Comparison of ENCODE assay signal across 23 cellular contexts in the genomic region with DNA sequence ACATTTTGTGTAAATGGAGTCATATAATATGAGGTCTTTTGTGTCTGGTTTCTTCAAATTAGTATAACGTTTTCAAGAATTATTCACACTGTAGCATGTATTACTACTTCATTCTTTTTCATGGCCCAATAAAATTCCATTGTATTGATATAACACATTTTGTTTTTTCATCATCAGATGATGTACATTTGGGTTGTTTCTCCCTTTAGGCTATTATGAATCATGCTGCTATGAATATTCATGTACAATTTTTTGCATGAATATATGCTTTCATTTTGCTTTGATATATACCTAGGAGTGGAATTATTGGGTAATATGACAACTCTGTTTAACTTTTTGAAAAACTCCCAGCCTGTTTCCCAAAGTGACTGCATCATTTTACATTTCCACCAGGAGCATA.
A peak's percentile ranks its signal among the peaks of the same experiment; 100 is the strongest.
DNase-seq lines count a peak whose midpoint lies in the region; ATAC-seq, FAIRE-seq and TF ChIP-seq lines count a peak whose summit lies in the region.
"Had no signal": no experiment of that assay in that cellular context is flagged by ENCODE, and none has a peak within 500 bp of the region (broad histone marks: within the 10 kb centered on the region; RNA-seq: fewer than 3 reads in every experiment).

No MANE protein-coding gene starts in this region.

- H3K4me1 Mint-ChIP-seq in type B pancreatic cell (ENCODE audit: unreplicated experiment) = no peaks in the 10 kb centered on the region
- H3K4me1 Mint-ChIP-seq: B cell had no signal

- H3K9ac ChIP-seq in mammary epithelial cell (ENCODE audit: insufficient read depth, low read length) = no peak overlapping the region
- H3K9ac ChIP-seq: BLaER1 treated with 17β-estradiol and CSF1 and Interleukin-3, amounts not matched to agents 10 nM and 100 nM had no signal

- BruUV-seq in mammary epithelial cell (replicated peaks; lab: Mats Ljungman, UMichigan) = no TSS peak

- intact Hi-C loops in mammary epithelial cell (cut with micrococcal nuclease) = loop anchor here (5.0 kb wide), 1 partner anchor 220 kb away; a partner anchor contains a TSS
- intact Hi-C loops in breast epithelium (cut with DNase I; ENCODE audit: low total_unique reads) = no loop called here

- H3K27me3 ChIP-seq in mammary epithelial cell (ENCODE audit: insufficient read depth, low read length) (no peaks in the 10 kb centered on the region), breast epithelium (no peaks in the 10 kb centered on the region), bronchial epithelial cell (ENCODE audit: control insufficient read depth, insufficient read depth, low read length) (no peaks in the 10 kb centered on the region)
- H3K27me3 ChIP-seq: BLaER1 treated with 17β-estradiol and CSF1 and Interleukin-3, amounts not matched to agents 10 nM and 100 nM had no signal

- H3K36me3 ChIP-seq in mammary epithelial cell (ENCODE audit: insufficient read depth, low read length) (no peaks in the 10 kb centered on the region), breast epithelium (no peaks in the 10 kb centered on the region), bronchial epithelial cell (ENCODE audit: control insufficient read depth, insufficient read depth, low read length) (no peaks in the 10 kb centered on the region)
- H3K36me3 ChIP-seq: BLaER1 treated with 17β-estradiol and CSF1 and Interleukin-3, amounts not matched to agents 10 nM and 100 nM had no signal

- in situ Hi-C loops in mammary epithelial cell (cut with MboI; ENCODE audit: low sequenced_read_pairs in 2 of 2) = no loop called here

- H3K36me3 Mint-ChIP-seq in type B pancreatic cell = no peaks in the 10 kb centered on the region
- H3K36me3 Mint-ChIP-seq: CD8-positive, alpha-beta T cell had no signal

- H3K27ac Mint-ChIP-seq in type B pancreatic cell = no peak overlapping the region
- H3K27ac Mint-ChIP-seq: B cell; CD4-positive, alpha-beta T cell; CD8-positive, alpha-beta T cell had no signal

- CTCF ChIA-PET in mammary epithelial cell (lab: Charles Lee; ENCODE audit: low non-redundant PET) = no interaction called here

- DNase-seq in mammary epithelial cell (peak; percentile 39), breast epithelium (ENCODE audit: low spot score in 2 of 2) (no peak), bronchial epithelial cell (ENCODE audit: low read depth) (peak; percentile 64), GM12892 (ENCODE audit: insufficient read length) (no peak), type B pancreatic cell (ENCODE audit: extremely low spot score, unreplicated experiment) (no peak)
- DNase-seq: AML-193; Caco-2; Calu3; CD4-positive, alpha-beta T cell; CD8-positive, alpha-beta T cell; DMS79 treated with DMSO at 0.1 percent for 48 hours; GF-D8 had no signal

- no peak for TF ChIP-seq POLR2A in breast epithelium (IDR thresholded peaks at IDR 0.05)
- TF ChIP-seq POLR2A in GM12892 (IDR thresholded peaks at IDR 0.05; ENCODE audit: low read depth, low read length) = no peak

- no peaks in the 10 kb centered on the region for H3K9me3 ChIP-seq in mammary epithelial cell (replicated peaks; ENCODE audit: insufficient read depth, low read length)
- no peaks in the 10 kb centered on the region for H3K9me3 ChIP-seq in breast epithelium
- H3K9me3 ChIP-seq: A549; BLaER1 treated with 17β-estradiol and CSF1 and Interleukin-3, amounts not matched to agents 10 nM and 100 nM; Caco-2 had no signal

- no peaks in the 10 kb centered on the region for H3K27me3 Mint-ChIP-seq in type B pancreatic cell
- H3K27me3 Mint-ChIP-seq: B cell; CD4-positive, alpha-beta T cell had no signal

- TF ChIP-seq CTCF in mammary epithelial cell (conservative IDR thresholded peaks at IDR 0.05 in 1 of 2, IDR thresholded peaks at IDR 0.05 in 1 of 2; ENCODE audit: extremely low read depth in 1 of 2, insufficient read depth in 1 of 2, low read depth in 1 of 2, low read length in 2 of 2) = no peak
- no peak for TF ChIP-seq CTCF in breast epithelium (IDR thresholded peaks at IDR 0.05)
- no peak for TF ChIP-seq CTCF in bronchial epithelial cell (IDR thresholded peaks at IDR 0.05; ENCODE audit: insufficient read depth, low read length, severe bottlenecking)
- no peak for TF ChIP-seq CTCF in type B pancreatic cell (conservative IDR thresholded peaks at IDR 0.05)

- H3K9me3 Mint-ChIP-seq in type B pancreatic cell = no peaks in the 10 kb centered on the region
- H3K9me3 Mint-ChIP-seq: CD4-positive, alpha-beta T cell; CD8-positive, alpha-beta T cell had no signal

- H4K20me1 ChIP-seq in mammary epithelial cell (ENCODE audit: insufficient read depth, low read length) = no peaks in the 10 kb centered on the region
- H4K20me1 ChIP-seq: BLaER1 treated with 17β-estradiol and CSF1 and Interleukin-3, amounts not matched to agents 10 nM and 100 nM had no signal

- peak; percentile 48 for ATAC-seq in esophagus mucosa
- ATAC-seq in GM21529 (IDR thresholded peaks at IDR 0.05; ENCODE audit: unreplicated experiment) = no peak
- ATAC-seq: A549; CD8-positive, alpha-beta T cell had no signal

- no peak overlapping the region for H3K4me3 Mint-ChIP-seq in type B pancreatic cell
- H3K4me3 Mint-ChIP-seq: B cell; CD4-positive, alpha-beta T cell; CD8-positive, alpha-beta T cell had no signal

- no peak overlapping the region for H3K4me2 ChIP-seq in mammary epithelial cell (ENCODE audit: insufficient read depth, low read depth, low read length)
- H3K4me2 ChIP-seq: A549; BLaER1 treated with 17β-estradiol and CSF1 and Interleukin-3, amounts not matched to agents 10 nM and 100 nM had no signal

- H3K79me2 ChIP-seq in mammary epithelial cell (ENCODE audit: insufficient read depth, low read length) = no peaks in the 10 kb centered on the region

- WGBS in mammary epithelial cell (ENCODE audit: low coverage, missing lambda C conversion rate) = 53% methylated on average over 1 of the region's 1 CpG

- H3K4me3 ChIP-seq in mammary epithelial cell (replicated peaks in 1 of 3; ENCODE audit: insufficient read depth in 1 of 3, low read depth in 2 of 3, low read length in 3 of 3) (no peak overlapping the region), breast epithelium (no peak overlapping the region), bronchial epithelial cell (ENCODE audit: low read depth, low read length) (no peak overlapping the region)
- H3K4me3 ChIP-seq: A549; BLaER1 treated with 17β-estradiol and CSF1 and Interleukin-3, amounts not matched to agents 10 nM and 100 nM had no signal

- dilution Hi-C loops in mammary epithelial cell (cut with HindIII; ENCODE audit: low sequenced_read_pairs) = no loop called here

- H3K4me1 ChIP-seq in mammary epithelial cell (ENCODE audit: insufficient read depth, low read length) (peaks cover 23% of the 10 kb centered on the region), breast epithelium (no peaks in the 10 kb centered on the region)
- H3K4me1 ChIP-seq: A549; BLaER1 treated with 17β-estradiol and CSF1 and Interleukin-3, amounts not matched to agents 10 nM and 100 nM; Caco-2 had no signal

- H2AFZ ChIP-seq in mammary epithelial cell (ENCODE audit: low read depth, low read length) = no peak overlapping the region

- H3K27ac ChIP-seq in mammary epithelial cell (ENCODE audit: insufficient read depth, low read depth, low read length) (no peak overlapping the region), breast epithelium (no peak overlapping the region)
- H3K27ac ChIP-seq: 22Rv1; A549; BLaER1 treated with 17β-estradiol and CSF1 and Interleukin-3, amounts not matched to agents 10 nM and 100 nM; C4-2B had no signal

- FAIRE-seq in bronchial epithelial cell (lab: Jason Lieb, UNC) (no peak), GM12892 (lab: Jason Lieb, UNC) (no peak)
- FAIRE-seq: A549, D721Med, G401.6, GM12891, GM18507 had no signal

Comparison
In these comparisons a context has a peak if more than half of its experiments do, and no peak if none do; other contexts are left out.
1. DNase-seq: peak in mammary epithelial cell (single experiment) and bronchial epithelial cell (single experiment); none in breast epithelium (0 of 2), GM12892 (single experiment) and type B pancreatic cell (single experiment).